27 cellular contexts compared by ENCODE assay signal in the genomic region with DNA sequence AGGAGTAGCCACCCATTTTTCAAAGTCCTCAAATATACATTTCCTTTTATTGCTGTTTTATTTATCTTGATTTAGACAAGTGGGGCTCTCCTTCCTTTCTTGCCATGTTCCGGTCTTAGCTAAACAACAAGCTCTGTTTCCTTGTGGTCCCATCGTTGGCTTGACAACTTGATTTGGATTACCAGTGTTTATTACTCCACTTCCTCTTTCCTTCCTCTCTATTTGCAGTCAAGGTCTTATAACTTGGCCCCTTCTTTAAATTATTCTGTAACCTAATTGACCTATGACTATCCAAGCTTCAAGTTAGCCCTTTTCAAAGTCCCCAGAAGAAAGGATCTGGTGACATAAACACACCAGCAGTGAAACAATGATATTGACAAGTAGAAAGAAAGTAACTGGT.
DNase-seq lines count a peak whose midpoint lies in the region; ATAC-seq and TF ChIP-seq lines count a peak whose summit lies in the region.
"Had no signal": no experiment of that assay in that cellular context is flagged by ENCODE, and none has a peak within 500 bp of the region (broad histone marks: within the 10 kb centered on the region; RNA-seq: fewer than 3 reads in every experiment).

No MANE protein-coding gene starts in this region.

- H3K36me3 Mint-ChIP-seq in stimulated activated naive B cell treated with anti-CD40 and anti-IgM and Interleukin-4, amounts not matched to agents 10 μg/mL and 1 μg/mL and 100 μg/mL, for 72 hours, result no peaks in the 10 kb centered on the region
- H3K36me3 Mint-ChIP-seq: activated CD4-positive, alpha-beta memory T cell treated with anti-CD3 and anti-CD28 coated beads for 36 hours; CD14-positive monocyte; mesothelial cell of epicardium had no signal

- H3K4me3 Mint-ChIP-seq in stimulated activated naive B cell treated with anti-CD40 and anti-IgM and Interleukin-4, amounts not matched to agents 10 μg/mL and 1 μg/mL and 100 μg/mL, for 72 hours, result no peak overlapping the region
- H3K4me3 Mint-ChIP-seq: activated CD4-positive, alpha-beta memory T cell treated with anti-CD3 and anti-CD28 coated beads for 36 hours; CD14-positive monocyte; mesothelial cell of epicardium; nephron had no signal

- peaks cover 7 to 14% of the 10 kb centered on the region in 2 donors for H3K4me1 Mint-ChIP-seq in stimulated activated naive B cell treated with anti-CD40 and anti-IgM and Interleukin-4, amounts not matched to agents 10 μg/mL and 1 μg/mL and 100 μg/mL, for 72 hours

- ATAC-seq in stimulated activated naive B cell treated with anti-CD40 and anti-IgM and Interleukin-4, amounts not matched to agents 10 μg/mL and 1 μg/mL and 100 μg/mL, for 72 hours (replicated peaks), result peak; percentile 67 to 68
- ATAC-seq: activated CD4-positive, CD25-positive, alpha-beta regulatory T cell treated with anti-CD3 and anti-CD28 coated beads, Interleukin-2, amount 50 U/mL, for 24 hours; activated naive CD4-positive, alpha-beta T cell treated with anti-CD3 and anti-CD28 coated beads, Interleukin-2, amount 50 U/mL, for 72 hours; left cardiac atrium; pancreas; right cardiac atrium had no signal

- peaks cover 0 to 4% of the 10 kb centered on the region in 2 donors for H3K9me3 Mint-ChIP-seq in stimulated activated naive B cell treated with anti-CD40 and anti-IgM and Interleukin-4, amounts not matched to agents 10 μg/mL and 1 μg/mL and 100 μg/mL, for 72 hours
- H3K9me3 Mint-ChIP-seq: activated CD4-positive, alpha-beta memory T cell treated with anti-CD3 and anti-CD28 coated beads for 36 hours had no signal

- TF ChIP-seq CTCF in fibroblast of mammary gland (conservative IDR thresholded peaks at IDR 0.05; ENCODE audit: control insufficient read depth, insufficient read depth, low read depth, low read length), result no peak

- DNase-seq in Kasumi-1 (lab: John Stamatoyannopoulos, UW), result peak; percentile 59 to 81
- DNase-seq in OCI-M1 (lab: John Stamatoyannopoulos, UW), result peak; percentile 28
- peak; percentile 3 for DNase-seq in fibroblast of mammary gland (ENCODE audit: low read depth)
- no peak for DNase-seq in stimulated activated naive B cell treated with anti-CD40 and anti-IgM and Interleukin-4, amounts not matched to agents 10 μg/mL and 1 μg/mL and 100 μg/mL, for 72 hours
- no peak for DNase-seq in stimulated activated CD4-positive, alpha-beta T cell treated with anti-CD3 and anti-CD28 coated beads, Interleukin-4, amount 100 ng/mL, for 4 hours
- no peak for DNase-seq in HK-2 (ENCODE audit: unreplicated experiment)
- no peak for DNase-seq in NCI-H187 (lab: John Stamatoyannopoulos, UW)
- DNase-seq: activated CD4-positive, alpha-beta memory T cell treated with anti-CD3 and anti-CD28 coated beads for 36 hours; activated CD8-positive, alpha-beta memory T cell treated with anti-CD3 and anti-CD28 coated beads, Interleukin-2, amount 50 U/mL, for 48 hours; anterior cingulate cortex; heart right ventricle; left cardiac atrium; NCI-H1092; NCI-H2029; NCI-H526 treated with DMSO at 0.1 percent for 48 hours; pancreas; right cardiac atrium; stimulated activated CD4-positive, alpha-beta T cell treated with anti-CD3 and anti-CD28 coated beads, Interleukin-4, amount 100 ng/mL, for 1 hour; stimulated activated naive CD4-positive, alpha-beta T cell; SW 1271 had no signal

- peaks cover 12 to 14% of the 10 kb centered on the region in 2 donors for H3K27me3 Mint-ChIP-seq in stimulated activated naive B cell treated with anti-CD40 and anti-IgM and Interleukin-4, amounts not matched to agents 10 μg/mL and 1 μg/mL and 100 μg/mL, for 72 hours
- H3K27me3 Mint-ChIP-seq: activated CD4-positive, alpha-beta memory T cell treated with anti-CD3 and anti-CD28 coated beads for 36 hours had no signal

- no peak overlapping the region for H3K4me3 ChIP-seq in fibroblast of mammary gland (ENCODE audit: control insufficient read depth, low read depth, low read length)
- H3K4me3 ChIP-seq: heart right ventricle, pancreas, thoracic aorta had no signal

- no peak overlapping the region for H3K27ac Mint-ChIP-seq in stimulated activated naive B cell treated with anti-CD40 and anti-IgM and Interleukin-4, amounts not matched to agents 10 μg/mL and 1 μg/mL and 100 μg/mL, for 72 hours
- H3K27ac Mint-ChIP-seq: activated CD4-positive, alpha-beta memory T cell treated with anti-CD3 and anti-CD28 coated beads for 36 hours; activated naive CD4-positive, alpha-beta T cell treated with anti-CD3 and anti-CD28 coated beads, Interleukin-2, amount 50 U/mL, for 72 hours; activated T-helper 2 cell treated with anti-CD3 and anti-CD28 coated beads, Interferon-gamma antibody, Interleukin-2, Interleukin-4, amounts not matched to agents 10 μg/mL and 5 μg/mL and 100 μg/mL, durations not matched to agents 14 hours and 24 hours and 36 hours; mesothelial cell of epicardium; nephron had no signal

Comparison
In these comparisons a context has a peak if more than half of its experiments do, and no peak if none do; other contexts are left out.
1. DNase-seq: peak in Kasumi-1 (2 of 2), OCI-M1 (single experiment) and fibroblast of mammary gland (single experiment); none in stimulated activated naive B cell treated with anti-CD40 and anti-IgM and Interleukin-4, amounts not matched to agents 10 μg/mL and 1 μg/mL and 100 μg/mL, for 72 hours (single experiment), stimulated activated CD4-positive, alpha-beta T cell treated with anti-CD3 and anti-CD28 coated beads, Interleukin-4, amount 100 ng/mL, for 4 hours (0 of 2), HK-2 (single experiment) and NCI-H187 (0 of 2).